Comparison of ENCODE assay signal across 13 cellular contexts in genomic region chr7:143384148-143384547, GRCh38. TPM values are rescaled to one million over a fixed set of nuclear protein-coding genes. Genes with fewer than 3 reads are reported as not detected.
DNase-seq lines count a peak whose midpoint lies in the region; ATAC-seq and TF ChIP-seq lines count a peak whose summit lies in the region.
"Had no signal": no experiment of that assay in that cellular context is flagged by ENCODE, and none has a peak within 500 bp of the region (broad histone marks: within the 10 kb centered on the region; RNA-seq: fewer than 3 reads in every experiment).

No MANE protein-coding gene starts in this region.

- H4K20me1 ChIP-seq in BLaER1: peaks cover 43% of the 10 kb centered on the region

- peak; percentile 90 for DNase-seq in RKO (ENCODE audit: low spot score)
- DNase-seq in esophagus squamous epithelium (lab: John Stamatoyannopoulos, UW): no peak
- DNase-seq in posterior vena cava (ENCODE audit: low spot score): peak; percentile 58
- no peak for DNase-seq in OCI-M2 (lab: John Stamatoyannopoulos, UW; ENCODE audit: unreplicated experiment)
- DNase-seq in activated naive CD4-positive, alpha-beta T cell treated with anti-CD3 and anti-CD28 coated beads for 36 hours: no peak
- DNase-seq in HT-29 (ENCODE audit: low spot score): no peak
- DNase-seq: activated CD4-positive, alpha-beta T cell treated with anti-CD3 and anti-CD28 coated beads for 48 hours; anterior cingulate cortex had no signal

- H3K27me3 ChIP-seq in BLaER1: no peaks in the 10 kb centered on the region
- no peaks in the 10 kb centered on the region for H3K27me3 ChIP-seq in esophagus squamous epithelium

- peaks cover 7% of the 10 kb centered on the region for H3K4me1 Mint-ChIP-seq in activated naive CD4-positive, alpha-beta T cell treated with anti-CD3 and anti-CD28 coated beads for 36 hours (ENCODE audit: low read depth)

- CTCF ChIA-PET in activated naive CD4-positive, alpha-beta T cell treated with anti-CD3 and anti-CD28 coated beads for 36 hours (lab: Charles Lee): interaction anchor here (0.9 to 2.8 kb wide), 8 partner anchors 13 to 144 kb away, joined by 3 to 9 read pairs (median 4); no protein-coding TSS in a partner anchor

- peak overlapping the region; percentile 99 for H3K4me2 ChIP-seq in BLaER1

- H3K27ac ChIP-seq in BLaER1 (peak overlapping the region; percentile 24; the same call in 1 of the 2 replicates), esophagus squamous epithelium (peak overlapping the region; percentile 23 to 100 (median 96))

- H3K9me3 ChIP-seq in BLaER1 (no peaks in the 10 kb centered on the region), esophagus squamous epithelium (no peaks in the 10 kb centered on the region)

- WGBS in esophagus squamous epithelium, 2 donors: 63 to 64% methylated on average over 5 of the region's 5 CpGs

- H3K36me3 ChIP-seq in BLaER1: peaks cover 13% of the 10 kb centered on the region
- H3K36me3 ChIP-seq in esophagus squamous epithelium: peaks cover 9 to 39% (median 12%) of the 10 kb centered on the region in 3 donors

- intact Hi-C loops in esophagus squamous epithelium (cut with DNase I): no loop called here
- intact Hi-C loops in posterior vena cava (cut with DNase I): no loop called here
- intact Hi-C loops in activated naive CD4-positive, alpha-beta T cell treated with anti-CD3 and anti-CD28 coated beads for 36 hours (cut with micrococcal nuclease): loop anchor here (5.0 kb wide), 1 partner anchor 123 kb away; no protein-coding TSS in a partner anchor

- TF ChIP-seq POLR2A in esophagus squamous epithelium (IDR thresholded peaks at IDR 0.05): no peak

- H3K4me3 ChIP-seq in BLaER1 (no peak overlapping the region), esophagus squamous epithelium (peak overlapping the region in 3 of 4 donors; percentile 98 to 100 (median 99))

- H3K27me3 Mint-ChIP-seq in activated naive CD4-positive, alpha-beta T cell treated with anti-CD3 and anti-CD28 coated beads for 36 hours (ENCODE audit: low read depth): no peaks in the 10 kb centered on the region
- H3K27me3 Mint-ChIP-seq: stimulated activated memory B cell treated with anti-CD40 and anti-IgM and Interleukin-4, amounts not matched to agents 10 μg/mL and 1 μg/mL and 100 μg/mL, for 72 hours had no signal

- no peak overlapping the region for H3K4me3 Mint-ChIP-seq in activated naive CD4-positive, alpha-beta T cell treated with anti-CD3 and anti-CD28 coated beads for 36 hours
- H3K4me3 Mint-ChIP-seq: stimulated activated memory B cell treated with anti-CD40 and anti-IgM and Interleukin-4, amounts not matched to agents 10 μg/mL and 1 μg/mL and 100 μg/mL, for 72 hours had no signal

- TF ChIP-seq CTCF in esophagus squamous epithelium (IDR thresholded peaks at IDR 0.05): no peak

- H3K9me3 Mint-ChIP-seq in activated naive CD4-positive, alpha-beta T cell treated with anti-CD3 and anti-CD28 coated beads for 36 hours: no peaks in the 10 kb centered on the region
- H3K9me3 Mint-ChIP-seq: stimulated activated memory B cell treated with anti-CD40 and anti-IgM and Interleukin-4, amounts not matched to agents 10 μg/mL and 1 μg/mL and 100 μg/mL, for 72 hours had no signal

- no peak overlapping the region for H3K27ac Mint-ChIP-seq in activated naive CD4-positive, alpha-beta T cell treated with anti-CD3 and anti-CD28 coated beads for 36 hours
- H3K27ac Mint-ChIP-seq: stimulated activated memory B cell treated with anti-CD40 and anti-IgM and Interleukin-4, amounts not matched to agents 10 μg/mL and 1 μg/mL and 100 μg/mL, for 72 hours had no signal

- H3K4me1 ChIP-seq in BLaER1 (peaks cover 70% of the 10 kb centered on the region), esophagus squamous epithelium (peaks cover 43 to 86% (median 56%) of the 10 kb centered on the region in 3 donors)

- no peak overlapping the region for H3K9ac ChIP-seq in BLaER1

- no peak for ATAC-seq in GM18870 (IDR thresholded peaks at IDR 0.05; ENCODE audit: unreplicated experiment)
- ATAC-seq: Panc1; stimulated activated memory B cell treated with anti-CD40 and anti-IgM and Interleukin-4, amounts not matched to agents 10 μg/mL and 1 μg/mL and 100 μg/mL, for 72 hours had no signal

- H3K36me3 Mint-ChIP-seq in activated naive CD4-positive, alpha-beta T cell treated with anti-CD3 and anti-CD28 coated beads for 36 hours (ENCODE audit: low read depth): no peaks in the 10 kb centered on the region

RNA-seq across cellular contexts. Expression of gene ZYX, which starts 3.0 kb away (rescaled TPM):
- total RNA-seq in esophagus squamous epithelium (10 to 100 TPM; 40.2 to 78.8 (median 68.6) TPM), posterior vena cava (100 to 1,000 TPM; 388 to 407 TPM)
- 10 to 100 TPM; 75.1 to 81.5 TPM for total RNA-seq in activated naive CD4-positive, alpha-beta T cell treated with anti-CD3 and anti-CD28 coated beads for 36 hours
- total RNA-seq in HT-29 (2014; rRNA removed; shearing (Covaris generic)): 116 and 148 TPM in 2 replicates

RNA-seq across cellular contexts. Expression of gene FAM131B, which starts 21.6 kb away (rescaled TPM):
- total RNA-seq in esophagus squamous epithelium: under 1 TPM; 0.09 to 0.76 (median 0.46) TPM
- total RNA-seq in posterior vena cava: 1 to 10 TPM; 1.1 to 1.5 TPM
- total RNA-seq in activated naive CD4-positive, alpha-beta T cell treated with anti-CD3 and anti-CD28 coated beads for 36 hours: 1 to 10 TPM; 1.5 to 1.7 TPM
- 13.2 and 17.6 TPM in 2 replicates for total RNA-seq in HT-29 (2014; rRNA removed; shearing (Covaris generic))

RNA-seq across cellular contexts. Expression of gene EPHA1, which starts 24.5 kb away (rescaled TPM):
- total RNA-seq in esophagus squamous epithelium (100 to 1,000 TPM in 1 of 4 donors, 10 to 100 TPM in 3; 64.5 to 132 (median 77.4) TPM), posterior vena cava (under 1 TPM in 1 of 2 donors, not detected in 1; 0.24 TPM)
- total RNA-seq in activated naive CD4-positive, alpha-beta T cell treated with anti-CD3 and anti-CD28 coated beads for 36 hours: 1 to 10 TPM; 1.0 to 1.3 TPM
- 54.3 and 65.6 TPM in 2 replicates for total RNA-seq in HT-29 (2014; rRNA removed; shearing (Covaris generic))

RNA-seq across cellular contexts. Expression of gene TAS2R60, which starts 59.1 kb away (rescaled TPM):
- total RNA-seq in esophagus squamous epithelium: not detected
- total RNA-seq in posterior vena cava: under 1 TPM; 0.42 to 0.57 TPM
- not detected for total RNA-seq in activated naive CD4-positive, alpha-beta T cell treated with anti-CD3 and anti-CD28 coated beads for 36 hours
- not detected in 2 replicates for total RNA-seq in HT-29 (2014; rRNA removed; shearing (Covaris generic))
- total RNA-seq: renal cortical epithelial cell had no signal

Comparison
In these comparisons a context has a peak if more than half of its experiments do, and no peak if none do; other contexts are left out.
1. DNase-seq: peak in RKO (single experiment) and posterior vena cava (single experiment); none in esophagus squamous epithelium (single experiment), OCI-M2 (single experiment), activated naive CD4-positive, alpha-beta T cell treated with anti-CD3 and anti-CD28 coated beads for 36 hours (single experiment) and HT-29 (single experiment).
2. RNA of gene EPHA1, which starts 24.5 kb away (total RNA-seq): 64.5 to 132 TPM in esophagus squamous epithelium and 54.3 to 65.6 TPM in HT-29; 1.0 to 1.3 TPM in activated naive CD4-positive, alpha-beta T cell treated with anti-CD3 and anti-CD28 coated beads for 36 hours and 0.24 TPM in posterior vena cava; every median in the first group is over 10 times any median in the second.